Comparison of ENCODE assay signal across 1 cellular context in the genomic region with DNA sequence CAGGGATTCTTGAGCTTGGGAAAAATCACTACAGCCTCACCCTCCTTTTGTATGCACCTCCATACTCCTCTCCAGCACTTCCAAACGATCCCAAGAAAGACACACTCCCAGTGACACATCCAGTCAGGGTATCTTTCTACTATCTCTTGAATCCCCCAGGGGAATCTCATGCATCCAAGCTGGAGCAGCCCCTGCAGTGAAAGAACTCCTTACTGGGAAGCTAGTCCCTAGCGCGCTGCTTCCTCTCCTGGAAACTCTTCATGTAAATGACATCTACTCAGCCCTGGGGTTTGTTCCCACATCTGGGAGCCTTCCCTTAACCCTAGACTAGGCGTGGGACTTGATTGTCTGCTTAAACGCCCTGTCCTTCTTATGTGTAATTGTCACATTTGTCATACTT.
TF ChIP-seq lines count a peak whose summit lies in the region.

No MANE protein-coding gene starts in this region.

TF ChIP-seq in GM23338, 12 proteins besides CTCF, POLR2A, EP300 and RAD21 (continued from another document):
- TF ChIP-seq, protein P1, sequence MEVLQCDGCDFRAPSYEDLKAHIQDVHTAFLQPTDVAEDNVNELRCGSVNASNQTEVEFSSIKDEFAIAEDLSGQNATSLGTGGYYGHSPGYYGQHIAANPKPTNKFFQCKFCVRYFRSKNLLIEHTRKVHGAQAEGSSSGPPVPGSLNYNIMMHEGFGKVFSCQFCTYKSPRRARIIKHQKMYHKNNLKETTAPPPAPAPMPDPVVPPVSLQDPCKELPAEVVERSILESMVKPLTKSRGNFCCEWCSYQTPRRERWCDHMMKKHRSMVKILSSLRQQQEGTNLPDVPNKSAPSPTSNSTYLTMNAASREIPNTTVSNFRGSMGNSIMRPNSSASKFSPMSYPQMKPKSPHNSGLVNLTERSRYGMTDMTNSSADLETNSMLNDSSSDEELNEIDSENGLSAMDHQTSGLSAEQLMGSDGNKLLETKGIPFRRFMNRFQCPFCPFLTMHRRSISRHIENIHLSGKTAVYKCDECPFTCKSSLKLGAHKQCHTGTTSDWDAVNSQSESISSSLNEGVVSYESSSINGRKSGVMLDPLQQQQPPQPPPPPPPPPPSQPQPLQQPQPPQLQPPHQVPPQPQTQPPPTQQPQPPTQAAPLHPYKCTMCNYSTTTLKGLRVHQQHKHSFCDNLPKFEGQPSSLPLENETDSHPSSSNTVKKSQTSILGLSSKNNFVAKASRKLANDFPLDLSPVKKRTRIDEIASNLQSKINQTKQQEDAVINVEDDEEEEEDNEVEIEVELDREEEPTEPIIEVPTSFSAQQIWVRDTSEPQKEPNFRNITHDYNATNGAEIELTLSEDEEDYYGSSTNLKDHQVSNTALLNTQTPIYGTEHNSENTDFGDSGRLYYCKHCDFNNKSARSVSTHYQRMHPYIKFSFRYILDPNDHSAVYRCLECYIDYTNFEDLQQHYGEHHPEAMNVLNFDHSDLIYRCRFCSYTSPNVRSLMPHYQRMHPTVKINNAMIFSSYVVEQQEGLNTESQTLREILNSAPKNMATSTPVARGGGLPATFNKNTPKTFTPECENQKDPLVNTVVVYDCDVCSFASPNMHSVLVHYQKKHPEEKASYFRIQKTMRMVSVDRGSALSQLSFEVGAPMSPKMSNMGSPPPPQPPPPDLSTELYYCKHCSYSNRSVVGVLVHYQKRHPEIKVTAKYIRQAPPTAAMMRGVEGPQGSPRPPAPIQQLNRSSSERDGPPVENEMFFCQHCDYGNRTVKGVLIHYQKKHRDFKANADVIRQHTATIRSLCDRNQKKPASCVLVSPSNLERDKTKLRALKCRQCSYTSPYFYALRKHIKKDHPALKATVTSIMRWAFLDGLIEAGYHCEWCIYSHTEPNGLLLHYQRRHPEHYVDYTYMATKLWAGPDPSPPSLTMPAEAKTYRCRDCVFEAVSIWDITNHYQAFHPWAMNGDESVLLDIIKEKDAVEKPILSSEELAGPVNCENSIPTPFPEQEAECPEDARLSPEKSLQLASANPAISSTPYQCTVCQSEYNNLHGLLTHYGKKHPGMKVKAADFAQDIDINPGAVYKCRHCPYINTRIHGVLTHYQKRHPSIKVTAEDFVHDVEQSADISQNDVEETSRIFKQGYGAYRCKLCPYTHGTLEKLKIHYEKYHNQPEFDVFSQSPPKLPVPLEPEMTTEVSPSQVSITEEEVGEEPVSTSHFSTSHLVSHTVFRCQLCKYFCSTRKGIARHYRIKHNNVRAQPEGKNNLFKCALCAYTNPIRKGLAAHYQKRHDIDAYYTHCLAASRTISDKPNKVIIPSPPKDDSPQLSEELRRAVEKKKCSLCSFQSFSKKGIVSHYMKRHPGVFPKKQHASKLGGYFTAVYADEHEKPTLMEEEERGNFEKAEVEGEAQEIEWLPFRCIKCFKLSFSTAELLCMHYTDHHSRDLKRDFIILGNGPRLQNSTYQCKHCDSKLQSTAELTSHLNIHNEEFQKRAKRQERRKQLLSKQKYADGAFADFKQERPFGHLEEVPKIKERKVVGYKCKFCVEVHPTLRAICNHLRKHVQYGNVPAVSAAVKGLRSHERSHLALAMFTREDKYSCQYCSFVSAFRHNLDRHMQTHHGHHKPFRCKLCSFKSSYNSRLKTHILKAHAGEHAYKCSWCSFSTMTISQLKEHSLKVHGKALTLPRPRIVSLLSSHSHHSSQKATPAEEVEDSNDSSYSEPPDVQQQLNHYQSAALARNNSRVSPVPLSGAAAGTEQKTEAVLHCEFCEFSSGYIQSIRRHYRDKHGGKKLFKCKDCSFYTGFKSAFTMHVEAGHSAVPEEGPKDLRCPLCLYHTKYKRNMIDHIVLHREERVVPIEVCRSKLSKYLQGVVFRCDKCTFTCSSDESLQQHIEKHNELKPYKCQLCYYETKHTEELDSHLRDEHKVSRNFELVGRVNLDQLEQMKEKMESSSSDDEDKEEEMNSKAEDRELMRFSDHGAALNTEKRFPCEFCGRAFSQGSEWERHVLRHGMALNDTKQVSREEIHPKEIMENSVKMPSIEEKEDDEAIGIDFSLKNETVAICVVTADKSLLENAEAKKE (CRISPR knock-in tag; IDR thresholded peaks at IDR 0.05): no peak
- no peak for TF ChIP-seq CREB1 (CRISPR knock-in tag; IDR thresholded peaks at IDR 0.05; ENCODE audit: low read depth)
- no peak for TF ChIP-seq STAT1 (IDR thresholded peaks at IDR 0.05; ENCODE audit: unreplicated experiment)
- TF ChIP-seq ETS1 (IDR thresholded peaks at IDR 0.05): no peak
- no peak for TF ChIP-seq JUNB (IDR thresholded peaks at IDR 0.05; ENCODE audit: unreplicated experiment)
- TF ChIP-seq ZNF331 (CRISPR knock-in tag; IDR thresholded peaks at IDR 0.05; ENCODE audit: low read depth): no peak
- TF ChIP-seq ZNF114 (CRISPR knock-in tag; IDR thresholded peaks at IDR 0.05): no peak
TF ChIP-seq in GM23338: peak in this region for 0.
